ENCODE assay signal across 1 cellular context in genomic region chr10:70272925-70273316, GRCh38.
TF ChIP-seq lines count a peak whose summit lies in the region.

No MANE protein-coding gene starts in this region.

TF ChIP-seq in K562, 482 proteins besides CTCF, POLR2A, EP300 and RAD21:
- TF ChIP-seq JUND (IDR thresholded peaks at IDR 0.05; ENCODE audit: borderline replicate concordance, low read depth, low read length): no peak
- 0 out of 3 replicates have a peak, but pooled peaks have one; percentile 41 for TF ChIP-seq JUND (tag; IDR thresholded peaks at IDR 0.05; ENCODE audit: borderline replicate concordance, low read depth, low read length)
- TF ChIP-seq SMARCA5 (IDR thresholded peaks at IDR 0.05): no peak
- no peak for TF ChIP-seq MYNN (IDR thresholded peaks at IDR 0.05)
- TF ChIP-seq MYNN (CRISPR knock-in tag; IDR thresholded peaks at IDR 0.05): no peak
- peak; percentile 65 for TF ChIP-seq ATF3 (IDR thresholded peaks at IDR 0.05)
- no peak for TF ChIP-seq ATF3 (CRISPR knock-in tag; conservative IDR thresholded peaks at IDR 0.05)
- TF ChIP-seq TAF7 (tag; IDR thresholded peaks at IDR 0.05): no peak
- TF ChIP-seq IFI16 (CRISPR knock-in tag; IDR thresholded peaks at IDR 0.05): no peak
- no peak for TF ChIP-seq HMGXB4 (CRISPR knock-in tag; IDR thresholded peaks at IDR 0.05)
- no peak for TF ChIP-seq PHTF2 (CRISPR knock-in tag; IDR thresholded peaks at IDR 0.05)
- TF ChIP-seq SIX5 (IDR thresholded peaks at IDR 0.05; ENCODE audit: borderline replicate concordance in 1 of 2, insufficient read depth in 1 of 2, low read depth in 1 of 2, low read length in 2 of 2): no peak
- no peak for TF ChIP-seq MIER1 (IDR thresholded peaks at IDR 0.05; ENCODE audit: low read depth)
- no peak for TF ChIP-seq ZBTB7A (IDR thresholded peaks at IDR 0.05; ENCODE audit: borderline replicate concordance, control insufficient read depth, low read depth, low read length)
- TF ChIP-seq DDX20 (tag; IDR thresholded peaks at IDR 0.05; ENCODE audit: low read depth): no peak
- TF ChIP-seq ARID2 (IDR thresholded peaks at IDR 0.05): no peak
- TF ChIP-seq ZNF395 (CRISPR knock-in tag; IDR thresholded peaks at IDR 0.05): no peak
- no peak for TF ChIP-seq RAD51 (IDR thresholded peaks at IDR 0.05; ENCODE audit: borderline replicate concordance, low read depth)
- peak; percentile 59; the same call in 1 of the 2 replicates for TF ChIP-seq ATF7 (IDR thresholded peaks at IDR 0.05)
- no peak for TF ChIP-seq ELF1 (tag; IDR thresholded peaks at IDR 0.05)
- no peak for TF ChIP-seq E2F3 (CRISPR knock-in tag; IDR thresholded peaks at IDR 0.05)
TF ChIP-seq in K562: peak in this region for 3.
